In genomic region chr12:93441617-93442410, GRCh38 we compare ENCODE assay signal across 1 cellular context.
A peak's percentile ranks its signal among the peaks of the same experiment; 100 is the strongest.
TF ChIP-seq lines count a peak whose summit lies in the region.

TSS of gene UBE2N (minus strand) at chr12:93441947. CDS start at chr12:93441884, 63 bp downstream.

TF ChIP-seq in K562, 482 proteins besides CTCF, POLR2A, EP300 and RAD21 (continued from another document and continues in another):
- TF ChIP-seq ZNF436 (CRISPR knock-in tag; IDR thresholded peaks at IDR 0.05) (no peak), HEY1 (CRISPR knock-in tag; IDR thresholded peaks at IDR 0.05; ENCODE audit: borderline replicate concordance) (no peak), E2F8 (IDR thresholded peaks at IDR 0.05; ENCODE audit: low read depth, partially characterized antibody) (peak; percentile 65), RBM14 (IDR thresholded peaks at IDR 0.05; ENCODE audit: borderline replicate concordance, insufficient read depth, low read depth, low read length) (no peak), ATF7 (IDR thresholded peaks at IDR 0.05) (peak; percentile 83), ZNF79 (CRISPR knock-in tag; IDR thresholded peaks at IDR 0.05; ENCODE audit: low read depth) (no peak), EP400 (IDR thresholded peaks at IDR 0.05) (peak; percentile 85), GTF2A2 (tag; IDR thresholded peaks at IDR 0.05) (no peak), HDAC6 (IDR thresholded peaks at IDR 0.05; ENCODE audit: low read depth, low read length) (no peak), RBFOX2 (IDR thresholded peaks at IDR 0.05; ENCODE audit: low read depth, low read length) (peak; percentile 98), CGGBP1 (CRISPR knock-in tag; IDR thresholded peaks at IDR 0.05) (peak; percentile 71; the same call in 1 of the 2 replicates), SMARCB1 (IDR thresholded peaks at IDR 0.05; ENCODE audit: insufficient read length, low read depth) (no peak), ZNF311 (CRISPR knock-in tag; IDR thresholded peaks at IDR 0.05) (no peak), NFXL1 (CRISPR knock-in tag; IDR thresholded peaks at IDR 0.05) (no peak), ETS2 (tag; IDR thresholded peaks at IDR 0.05; ENCODE audit: borderline replicate concordance, poor library complexity, severe bottlenecking) (no peak), HDAC2 (IDR thresholded peaks at IDR 0.05) (peak; percentile 63; the same call in 1 of the 2 replicates), EGR1 (conservative IDR thresholded peaks at IDR 0.05) (peak; percentile 37; the same call in 1 of the 2 replicates), KDM4B (IDR thresholded peaks at IDR 0.05; ENCODE audit: borderline replicate concordance in 2 of 2, low read depth in 1 of 2) (peak in 1 of 2 experiments; percentile 86; a peak in 2 of 4 replicates), ETS1 (conservative IDR thresholded peaks at IDR 0.05; ENCODE audit: control insufficient read depth, low read depth, low read length) (peak; percentile 89), ZEB2 (IDR thresholded peaks at IDR 0.05) (no peak), ZNF75A (CRISPR knock-in tag; IDR thresholded peaks at IDR 0.05) (no peak), MTA2 (IDR thresholded peaks at IDR 0.05; ENCODE audit: low read depth) (no peak), TEAD4 (IDR thresholded peaks at IDR 0.05; ENCODE audit: low read length) (no peak), TEAD4 (CRISPR knock-in tag; IDR thresholded peaks at IDR 0.05; ENCODE audit: borderline replicate concordance) (no peak), ZBTB7A (IDR thresholded peaks at IDR 0.05; ENCODE audit: borderline replicate concordance, control insufficient read depth, low read depth, low read length) (peak; percentile 81), NFYB (IDR thresholded peaks at IDR 0.05; ENCODE audit: extremely low read depth, insufficient read length) (no peak), ZNF785 (CRISPR knock-in tag; IDR thresholded peaks at IDR 0.05) (no peak), TOE1 (IDR thresholded peaks at IDR 0.05; ENCODE audit: borderline replicate concordance) (no peak; the same call in 1 of the 2 replicates), TOE1 (CRISPR knock-in tag; IDR thresholded peaks at IDR 0.05; ENCODE audit: borderline replicate concordance, low read depth) (peak; percentile 88), ZBTB2 (IDR thresholded peaks at IDR 0.05) (peak; percentile 72; the same call in 1 of the 2 replicates), KDM2B (CRISPR knock-in tag; IDR thresholded peaks at IDR 0.05) (no peak), LCOR (CRISPR knock-in tag; IDR thresholded peaks at IDR 0.05) (no peak), THRB (CRISPR knock-in tag; conservative IDR thresholded peaks at IDR 0.05) (no peak), SRSF1 (IDR thresholded peaks at IDR 0.05; ENCODE audit: low read depth, low read length) (no peak), CXXC5 (CRISPR knock-in tag; IDR thresholded peaks at IDR 0.05) (peak; percentile 92), RNF219 (CRISPR knock-in tag; IDR thresholded peaks at IDR 0.05) (no peak), ZNF551 (CRISPR knock-in tag; IDR thresholded peaks at IDR 0.05) (no peak), ZSCAN29 (IDR thresholded peaks at IDR 0.05) (no peak), ETV6 (IDR thresholded peaks at IDR 0.05; ENCODE audit: borderline replicate concordance in 1 of 2, low read depth in 2 of 2, low read length in 1 of 2) (no peak), ETV6 (CRISPR knock-in tag; IDR thresholded peaks at IDR 0.05; ENCODE audit: borderline replicate concordance) (no peak), CREB3 (tag; conservative IDR thresholded peaks at IDR 0.05; ENCODE audit: low read depth) (no peak), MIER1 (IDR thresholded peaks at IDR 0.05; ENCODE audit: low read depth) (no peak), CBX1 (IDR thresholded peaks at IDR 0.05; ENCODE audit: low read depth) (peak; percentile 5; the same call in 1 of the 2 replicates), NR4A1 (CRISPR knock-in tag; IDR thresholded peaks at IDR 0.05) (no peak), NR4A1 (tag; IDR thresholded peaks at IDR 0.05) (peak; percentile 30; the same call in 1 of the 2 replicates), PCBP1 (IDR thresholded peaks at IDR 0.05; ENCODE audit: low read depth, low read length, poor library complexity, severe bottlenecking) (peak; percentile 70), ESRRB (CRISPR knock-in tag; IDR thresholded peaks at IDR 0.05; ENCODE audit: borderline replicate concordance) (no peak), MBD2 (IDR thresholded peaks at IDR 0.05; ENCODE audit: borderline replicate concordance, low read depth) (peak; percentile 28; the same call in 1 of the 2 replicates), TARDBP (IDR thresholded peaks at IDR 0.05) (peak; percentile 91), CBX8 (IDR thresholded peaks at IDR 0.05; ENCODE audit: borderline replicate concordance, extremely low read depth, low read depth, low read length, poor library complexity, severe bottlenecking) (no peak), TEAD1 (CRISPR knock-in tag; IDR thresholded peaks at IDR 0.05) (no peak; a peak in 2 of 4 replicates), NRF1 (conservative IDR thresholded peaks at IDR 0.05 in 1 of 2, IDR thresholded peaks at IDR 0.05 in 1 of 2) (peak; percentile 93 to 94), ILF3 (IDR thresholded peaks at IDR 0.05; ENCODE audit: borderline replicate concordance) (no peak), ZNF445 (CRISPR knock-in tag; IDR thresholded peaks at IDR 0.05; ENCODE audit: low read depth) (no peak), STAT5A (IDR thresholded peaks at IDR 0.05; ENCODE audit: borderline replicate concordance, low read length) (no peak), TAF9B (IDR thresholded peaks at IDR 0.05; ENCODE audit: partially characterized antibody) (peak; percentile 19), XRCC3 (IDR thresholded peaks at IDR 0.05) (no peak), CBFB (CRISPR knock-in tag; IDR thresholded peaks at IDR 0.05) (peak; percentile 69; the same call in 1 of the 2 replicates), MED1 (CRISPR knock-in tag; IDR thresholded peaks at IDR 0.05; ENCODE audit: borderline replicate concordance) (no peak), ID3 (CRISPR knock-in tag; IDR thresholded peaks at IDR 0.05) (no peak), ID3 (tag; IDR thresholded peaks at IDR 0.05) (no peak; the same call in none of the 2 replicates), HSF4 (CRISPR knock-in tag; IDR thresholded peaks at IDR 0.05; ENCODE audit: borderline replicate concordance) (no peak), ADNP (tag; IDR thresholded peaks at IDR 0.05) (no peak), NCOA4 (IDR thresholded peaks at IDR 0.05; ENCODE audit: partially characterized antibody) (no peak), MAFK (IDR thresholded peaks at IDR 0.05; ENCODE audit: low read length) (no peak), ZNF717 (CRISPR knock-in tag; IDR thresholded peaks at IDR 0.05) (no peak), PTBP1 (IDR thresholded peaks at IDR 0.05; ENCODE audit: low read depth, low read length) (no peak), MBD1 (CRISPR knock-in tag; IDR thresholded peaks at IDR 0.05) (no peak), ZFP1 (CRISPR knock-in tag; IDR thresholded peaks at IDR 0.05) (no peak)
